ENCODE assay signal across 8 cellular contexts in genomic region chr9:76562511-76562911, GRCh38.
DNase-seq lines count a peak whose midpoint lies in the region; ATAC-seq and TF ChIP-seq lines count a peak whose summit lies in the region.

No MANE protein-coding gene starts in this region.

- DNase-seq in PC-9, result peak in 1 of 2 experiments; percentile 50
- no peak for DNase-seq in lower lobe of right lung
- DNase-seq in C1 segment of cervical spinal cord (lab: John Stamatoyannopoulos, UW), result no peak
- DNase-seq in type B pancreatic cell (ENCODE audit: extremely low spot score, unreplicated experiment), result no peak
- no peak for DNase-seq in vagina (ENCODE audit: extremely low spot score in 2 of 2)
- no peak for DNase-seq in NCI-H1092 treated with DMSO at 0.1 percent for 48 hours (lab: John Stamatoyannopoulos, UW)

- H2AFZ ChIP-seq in PC-9, result no peak overlapping the region

- H3K36me3 Mint-ChIP-seq in type B pancreatic cell, result no peaks in the 10 kb centered on the region

- H3K27me3 ChIP-seq in PC-9 (ENCODE audit: insufficient read depth, low read depth) (no peaks in the 10 kb centered on the region), lower lobe of right lung (ENCODE audit: low read depth) (no peaks in the 10 kb centered on the region), vagina (no peaks in the 10 kb centered on the region)

- H3K9me3 ChIP-seq in PC-9 (ENCODE audit: insufficient read depth, low read depth), result no peaks in the 10 kb centered on the region
- H3K9me3 ChIP-seq in lower lobe of right lung, result no peaks in the 10 kb centered on the region
- no peaks in the 10 kb centered on the region for H3K9me3 ChIP-seq in vagina

- H4K20me1 ChIP-seq in PC-9 (ENCODE audit: insufficient read depth), result no peaks in the 10 kb centered on the region

- intact Hi-C loops in PC-9 (cut with micrococcal nuclease; ENCODE audit: unreplicated experiment), result no loop called here
- intact Hi-C loops in lower lobe of right lung (cut with DNase I), result no loop called here
- intact Hi-C loops in vagina (cut with DNase I), result no loop called here

- no peaks in the 10 kb centered on the region for H3K9me2 ChIP-seq in PC-9 (ENCODE audit: insufficient read depth)

- H3K36me3 ChIP-seq in PC-9 (ENCODE audit: low read depth) (no peaks in the 10 kb centered on the region), lower lobe of right lung (no peaks in the 10 kb centered on the region), vagina (no peaks in the 10 kb centered on the region)

- H3K4me1 Mint-ChIP-seq in type B pancreatic cell (ENCODE audit: unreplicated experiment), result peaks cover 15% of the 10 kb centered on the region

- no peak overlapping the region for H3K27ac ChIP-seq in PC-9
- peak overlapping the region; percentile 1 for H3K27ac ChIP-seq in lower lobe of right lung
- H3K27ac ChIP-seq in vagina, result no peak overlapping the region

- no peaks in the 10 kb centered on the region for H3K27me3 Mint-ChIP-seq in type B pancreatic cell

- CTCF ChIA-PET in PC-9 (lab: Charles Lee), result interaction anchor here (0.7 kb wide), 1 partner anchor 185 kb away, joined by 3 read pairs; no protein-coding TSS in a partner anchor

- H3K27ac Mint-ChIP-seq in type B pancreatic cell, result no peak overlapping the region

- H3K4me1 ChIP-seq in PC-9 (replicated peaks; ENCODE audit: insufficient read depth), result peaks cover 10% of the 10 kb centered on the region; the same call in 1 of the 2 replicates
- H3K4me1 ChIP-seq in lower lobe of right lung, result peaks cover 6% of the 10 kb centered on the region
- H3K4me1 ChIP-seq in vagina, result no peaks in the 10 kb centered on the region

- TF ChIP-seq POLR2A in vagina (IDR thresholded peaks at IDR 0.05), result no peak

- no peak overlapping the region for H3K4me3 Mint-ChIP-seq in type B pancreatic cell

- TF ChIP-seq CTCF in PC-9 (conservative IDR thresholded peaks at IDR 0.05), result no peak
- no peak for TF ChIP-seq CTCF in lower lobe of right lung (IDR thresholded peaks at IDR 0.05)
- no peak for TF ChIP-seq CTCF in type B pancreatic cell (conservative IDR thresholded peaks at IDR 0.05)
- no peak for TF ChIP-seq CTCF in vagina (IDR thresholded peaks at IDR 0.05)

- no TSS peak for BruUV-seq in PC-9 (replicated peaks; lab: Mats Ljungman, UMichigan)

- POLR2A ChIA-PET in PC-9 (lab: Charles Lee; ENCODE audit: unreplicated experiment), result no interaction called here

- H3K9me3 Mint-ChIP-seq in type B pancreatic cell, result no peaks in the 10 kb centered on the region

- H3F3A ChIP-seq in PC-9 (ENCODE audit: insufficient read depth, low read depth), result no peaks in the 10 kb centered on the region; the same call in 1 of the 2 replicates

- H3K79me2 ChIP-seq in PC-9 (ENCODE audit: low read depth), result no peaks in the 10 kb centered on the region

- 0 out of 2 replicates have a peak overlapping the region, but pooled peaks have one; percentile 6 for H3K4me2 ChIP-seq in PC-9

- peak; percentile 92 for ATAC-seq in GM18867 (IDR thresholded peaks at IDR 0.05; ENCODE audit: unreplicated experiment)
- peak; percentile 77 for ATAC-seq in HG02852 (IDR thresholded peaks at IDR 0.05; ENCODE audit: unreplicated experiment)
- ATAC-seq in lower lobe of right lung, result peak in 1 of 2 donors; percentile 43

- no peak overlapping the region for H3K4me3 ChIP-seq in PC-9
- H3K4me3 ChIP-seq in lower lobe of right lung, result no peak overlapping the region
- H3K4me3 ChIP-seq in vagina, result no peak overlapping the region
